12 cellular contexts compared by ENCODE assay signal in genomic region chr17:17698869-17699351, GRCh38. TPM values are rescaled to one million over a fixed set of nuclear protein-coding genes. Genes with fewer than 3 reads are reported as not detected.
DNase-seq lines count a peak whose midpoint lies in the region; ATAC-seq and TF ChIP-seq lines count a peak whose summit lies in the region.
"Had no signal": no experiment of that assay in that cellular context is flagged by ENCODE, and none has a peak within 500 bp of the region (broad histone marks: within the 10 kb centered on the region; RNA-seq: fewer than 3 reads in every experiment).

No MANE protein-coding gene starts in this region.

- no peak for DNase-seq in HFFc6
- DNase-seq in kidney glomerular epithelial cell (lab: John Stamatoyannopoulos, UW): peak; percentile 75
- DNase-seq in activated naive CD4-positive, alpha-beta T cell (lab: John Stamatoyannopoulos, UW): no peak
- no peak for DNase-seq in cerebellar nuclear complex (lab: John Stamatoyannopoulos, UW)
- DNase-seq: activated T-cell treated with anti-CD3 and anti-CD28 coated beads, Interleukin-2, amount 50 U/mL, for 1 hour had no signal

- peak overlapping the region in 3 of 5 donors; percentile 9 to 54 (median 38) for H3K9ac ChIP-seq in subcutaneous abdominal adipose tissue (ENCODE audit: low read length in 5 of 5)
- H3K9ac ChIP-seq: KMS-11 had no signal

- H3K4me3 ChIP-seq in subcutaneous abdominal adipose tissue (ENCODE audit: low read depth in 1 of 5, low read length in 5 of 5): no peak overlapping the region
- H3K4me3 ChIP-seq: GM12878, SJCRH30 had no signal

- peaks cover 4% of the 10 kb centered on the region; the same call in 1 of the 2 replicates for H3K36me3 Mint-ChIP-seq in HFFc6 (ENCODE audit: low read depth)
- H3K36me3 Mint-ChIP-seq in activated T-helper 17 cell treated with anti-CD3 and anti-CD28 coated beads, Interleukin-2, amount 50 U/mL, for 72 hours (ENCODE audit: low read depth): no peaks in the 10 kb centered on the region

- ATAC-seq in activated T-helper 17 cell treated with anti-CD3 and anti-CD28 coated beads, Interleukin-2, amount 50 U/mL, for 72 hours (replicated peaks): no peak
- no peak for ATAC-seq in HG03378 (IDR thresholded peaks at IDR 0.05; ENCODE audit: unreplicated experiment)
- ATAC-seq: GM12878 had no signal

- H3K9me3 ChIP-seq in subcutaneous abdominal adipose tissue (ENCODE audit: control insufficient read depth in 5 of 5, low read length in 5 of 5): no peaks in the 10 kb centered on the region
- H3K9me3 ChIP-seq: SJCRH30 had no signal

- H3K4me1 Mint-ChIP-seq in HFFc6 (ENCODE audit: low read depth): peaks cover 78% of the 10 kb centered on the region
- peaks cover 14% of the 10 kb centered on the region for H3K4me1 Mint-ChIP-seq in activated T-helper 17 cell treated with anti-CD3 and anti-CD28 coated beads, Interleukin-2, amount 50 U/mL, for 72 hours

- H3K27ac Mint-ChIP-seq in HFFc6: peak overlapping the region; percentile 63
- H3K27ac Mint-ChIP-seq in activated T-helper 17 cell treated with anti-CD3 and anti-CD28 coated beads, Interleukin-2, amount 50 U/mL, for 72 hours: no peak overlapping the region

- no peak for TF ChIP-seq CTCF in HFFc6 (IDR thresholded peaks at IDR 0.05)
- no peak for TF ChIP-seq CTCF in VCaP (conservative IDR thresholded peaks at IDR 0.05)

- H3K27ac ChIP-seq in VCaP (peak overlapping the region; percentile 98), subcutaneous abdominal adipose tissue (ENCODE audit: low read depth, low read length) (peak overlapping the region; percentile 37)
- H3K27ac ChIP-seq: KMS-11, SJCRH30 had no signal

- H3K36me3 ChIP-seq in subcutaneous abdominal adipose tissue (ENCODE audit: control insufficient read depth in 5 of 5, insufficient read depth in 5 of 5, low read length in 5 of 5): no peaks in the 10 kb centered on the region

- H3K4me3 Mint-ChIP-seq in HFFc6: peak overlapping the region; percentile 24
- H3K4me3 Mint-ChIP-seq in activated T-helper 17 cell treated with anti-CD3 and anti-CD28 coated beads, Interleukin-2, amount 50 U/mL, for 72 hours: no peak overlapping the region

- H3K4me1 ChIP-seq in subcutaneous abdominal adipose tissue (ENCODE audit: control insufficient read depth in 5 of 5, insufficient read depth in 5 of 5, low read length in 5 of 5): peaks cover 11 to 81% (median 71%) of the 10 kb centered on the region in 5 donors

- no peaks in the 10 kb centered on the region for H3K27me3 ChIP-seq in subcutaneous abdominal adipose tissue (ENCODE audit: control insufficient read depth in 5 of 5, insufficient read depth in 4 of 5, low read length in 5 of 5)
- H3K27me3 ChIP-seq: SJCRH30 had no signal

- no peaks in the 10 kb centered on the region for H3K9me3 Mint-ChIP-seq in HFFc6
- no peaks in the 10 kb centered on the region for H3K9me3 Mint-ChIP-seq in activated T-helper 17 cell treated with anti-CD3 and anti-CD28 coated beads, Interleukin-2, amount 50 U/mL, for 72 hours

- peaks cover 2% of the 10 kb centered on the region for H3K27me3 Mint-ChIP-seq in HFFc6 (ENCODE audit: insufficient read depth)
- no peaks in the 10 kb centered on the region for H3K27me3 Mint-ChIP-seq in activated T-helper 17 cell treated with anti-CD3 and anti-CD28 coated beads, Interleukin-2, amount 50 U/mL, for 72 hours

RNA-seq across cellular contexts. Expression of gene RAI1, which starts 17.7 kb away (rescaled TPM):
- 10 to 100 TPM; 26.9 to 29.3 (median 29.0) TPM for total RNA-seq in HFFc6 (2021; fragmentation: NEBNext Ultra II Directional; extraction: Animal tissue kit (Norgen Biotek cat#: 25700))
- total RNA-seq in activated T-helper 17 cell treated with anti-CD3 and anti-CD28 coated beads, Interleukin-2, amount 50 U/mL, for 72 hours: 10 to 100 TPM in 1 of 2 donors, 1 to 10 TPM in 1; 7.0 to 16.0 TPM
